Comparison of ENCODE assay signal across 20 cellular contexts in genomic region chr17:19485800-19486340, GRCh38. TPM values are rescaled to one million over a fixed set of nuclear protein-coding genes. Genes with fewer than 3 reads are reported as not detected.
A peak's percentile ranks its signal among the peaks of the same experiment; 100 is the strongest.
DNase-seq lines count a peak whose midpoint lies in the region; ATAC-seq, FAIRE-seq and TF ChIP-seq lines count a peak whose summit lies in the region.
"Had no signal": no experiment of that assay in that cellular context is flagged by ENCODE, and none has a peak within 500 bp of the region (broad histone marks: within the 10 kb centered on the region; RNA-seq: fewer than 3 reads in every experiment).

No MANE protein-coding gene starts in this region.

- no peaks in the 10 kb centered on the region for H3K79me1 ChIP-seq in H1 (ENCODE audit: low read depth, low read length)

- H3K4me2 ChIP-seq in mammary epithelial cell (ENCODE audit: insufficient read depth, low read depth, low read length) (no peak overlapping the region), H1 (ENCODE audit: insufficient read depth in 1 of 2, low read depth in 2 of 2, low read length in 2 of 2) (no peak overlapping the region)
- H3K4me2 ChIP-seq: BLaER1 had no signal

- DNase-seq in breast epithelium (ENCODE audit: low spot score in 2 of 2), result peak in 1 of 2 donors; percentile 12
- DNase-seq in mammary epithelial cell, result no peak
- DNase-seq in H1 (ENCODE audit: low read depth in 1 of 2, low spot score in 2 of 2), result no peak
- peak; percentile 37 for DNase-seq in sigmoid colon
- no peak for DNase-seq in uterus
- no peak for DNase-seq in NCI-H345 (lab: John Stamatoyannopoulos, UW)
- DNase-seq in Right ventricle myocardium superior, result no peak
- DNase-seq: 8988T; AML-193; Calu3; CD4-positive, CD25-positive, alpha-beta regulatory T cell; DMS 273 treated with DMSO at 0.1 percent for 48 hours; GM23248 had no signal

- TF ChIP-seq EP300 in H1 (IDR thresholded peaks at IDR 0.05; ENCODE audit: borderline replicate concordance in 1 of 2, low read depth in 2 of 2, low read length in 2 of 2), result no peak
- no peak for TF ChIP-seq EP300 in sigmoid colon (IDR thresholded peaks at IDR 0.05)

- H3K4me3 ChIP-seq in breast epithelium, result no peak overlapping the region
- no peak overlapping the region for H3K4me3 ChIP-seq in mammary epithelial cell (replicated peaks in 1 of 3; ENCODE audit: insufficient read depth in 1 of 3, low read depth in 2 of 3, low read length in 3 of 3)
- H3K4me3 ChIP-seq in H1 (ENCODE audit: extremely low read depth in 1 of 4, insufficient read depth in 2 of 4, low read depth in 3 of 4, low read length in 4 of 4), result no peak overlapping the region
- no peak overlapping the region for H3K4me3 ChIP-seq in sigmoid colon
- no peak overlapping the region for H3K4me3 ChIP-seq in uterus
- H3K4me3 ChIP-seq: BLaER1, GM23248, HAP-1 had no signal

- TF ChIP-seq RAD21 in H1 (IDR thresholded peaks at IDR 0.05 in 1 of 2, conservative IDR thresholded peaks at IDR 0.05 in 1 of 2; ENCODE audit: low read depth in 2 of 2, low read length in 2 of 2), result no peak

- dilution Hi-C loops in mammary epithelial cell (cut with HindIII; ENCODE audit: low sequenced_read_pairs), result no loop called here

- H2AK5ac ChIP-seq in H1 (ENCODE audit: low read depth, low read length), result 0 out of 2 replicates have a peak overlapping the region, but pooled peaks have one; percentile 39

- H3K36me3 ChIP-seq in breast epithelium, result no peaks in the 10 kb centered on the region
- H3K36me3 ChIP-seq in mammary epithelial cell (ENCODE audit: insufficient read depth, low read length), result no peaks in the 10 kb centered on the region
- H3K36me3 ChIP-seq in H1 (ENCODE audit: control insufficient read depth in 2 of 4, insufficient read depth in 4 of 4, low read length in 3 of 4), result no peaks in the 10 kb centered on the region
- no peaks in the 10 kb centered on the region for H3K36me3 ChIP-seq in sigmoid colon
- no peaks in the 10 kb centered on the region for H3K36me3 ChIP-seq in uterus
- H3K36me3 ChIP-seq: BLaER1, HAP-1 had no signal

- in situ Hi-C loops in mammary epithelial cell (cut with MboI; ENCODE audit: low sequenced_read_pairs in 2 of 2), result no loop called here

- peaks cover 0 to 13% of the 10 kb centered on the region in 2 donors for H3K4me1 ChIP-seq in breast epithelium
- peaks cover 22% of the 10 kb centered on the region for H3K4me1 ChIP-seq in mammary epithelial cell (ENCODE audit: insufficient read depth, low read length)
- H3K4me1 ChIP-seq in H1 (replicated peaks in 1 of 4; ENCODE audit: control insufficient read depth in 3 of 4, insufficient read depth in 4 of 4, low read length in 3 of 4), result peaks cover 0 to 17% (median 7%) of the 10 kb centered on the region in 4 experiments; a peak in 6 of 7 replicates
- peaks cover 0 to 45% (median 34%) of the 10 kb centered on the region in 4 donors for H3K4me1 ChIP-seq in sigmoid colon
- H3K4me1 ChIP-seq in uterus, result peaks cover 0 to 7% of the 10 kb centered on the region in 2 donors
- H3K4me1 ChIP-seq: BLaER1 had no signal

- intact Hi-C loops in breast epithelium (cut with DNase I; ENCODE audit: low total_unique reads) (no loop called here), mammary epithelial cell (cut with micrococcal nuclease) (no loop called here), sigmoid colon (cut with DNase I) (no loop called here), uterus (cut with DNase I; ENCODE audit: low total_unique reads) (no loop called here), Right ventricle myocardium superior (cut with DNase I) (no loop called here)

- no peak overlapping the region for H3K4ac ChIP-seq in H1 (replicated peaks; ENCODE audit: insufficient read length, low read depth, low read length)

- H3K18ac ChIP-seq in H1 (ENCODE audit: extremely low read depth, low read length), result peak overlapping the region; percentile 6

- H3K14ac ChIP-seq in H1 (ENCODE audit: insufficient read length), result peak overlapping the region; percentile 6

- no peaks in the 10 kb centered on the region for H3K23me2 ChIP-seq in H1 (ENCODE audit: low read depth, low read length)

- H2BK12ac ChIP-seq in H1 (ENCODE audit: low read depth, low read length), result 0 out of 2 replicates have a peak overlapping the region, but pooled peaks have one; percentile 39

- FAIRE-seq in H1 (lab: Jason Lieb, UNC), result no peak
- FAIRE-seq: G401.6, GM12892 had no signal

- H2BK20ac ChIP-seq in H1 (ENCODE audit: low read length), result peak overlapping the region; percentile 67

- H3K56ac ChIP-seq in H1 (replicated peaks; ENCODE audit: insufficient read length, low read depth, low read length), result no peak overlapping the region

- H3K27me3 ChIP-seq in breast epithelium, result no peaks in the 10 kb centered on the region
- H3K27me3 ChIP-seq in mammary epithelial cell (ENCODE audit: insufficient read depth, low read length), result no peaks in the 10 kb centered on the region
- no peaks in the 10 kb centered on the region for H3K27me3 ChIP-seq in H1 (replicated peaks in 1 of 4; ENCODE audit: control insufficient read depth in 3 of 4, extremely low read depth in 1 of 4, insufficient read depth in 3 of 4, low read length in 3 of 4)
- no peaks in the 10 kb centered on the region for H3K27me3 ChIP-seq in sigmoid colon
- no peaks in the 10 kb centered on the region for H3K27me3 ChIP-seq in uterus
- H3K27me3 ChIP-seq: BLaER1 had no signal

- no peak for TF ChIP-seq CTCF in breast epithelium (IDR thresholded peaks at IDR 0.05)
- no peak for TF ChIP-seq CTCF in mammary epithelial cell (conservative IDR thresholded peaks at IDR 0.05 in 1 of 2, IDR thresholded peaks at IDR 0.05 in 1 of 2; ENCODE audit: extremely low read depth in 1 of 2, insufficient read depth in 1 of 2, low read depth in 1 of 2, low read length in 2 of 2)
- TF ChIP-seq CTCF in H1 (IDR thresholded peaks at IDR 0.05; ENCODE audit: control extremely low read depth in 1 of 3, insufficient read depth in 1 of 3, low read depth in 1 of 3, low read length in 3 of 3), result no peak
- TF ChIP-seq CTCF in sigmoid colon (IDR thresholded peaks at IDR 0.05), result no peak
- TF ChIP-seq CTCF in uterus (IDR thresholded peaks at IDR 0.05), result no peak

- H2AFZ ChIP-seq in mammary epithelial cell (ENCODE audit: low read depth, low read length), result no peak overlapping the region
- no peak overlapping the region for H2AFZ ChIP-seq in H1 (ENCODE audit: low read length)
- H2AFZ ChIP-seq: GM23248 had no signal

- POLR2A ChIA-PET in H1 (lab: Charles Lee; ENCODE audit: partially characterized antibody), result interaction anchor here (0.6 kb wide), 2 partner anchors 14 to 27 kb away, joined by 3 read pairs; no protein-coding TSS in a partner anchor

- WGBS in mammary epithelial cell (ENCODE audit: low coverage, missing lambda C conversion rate), result 66% methylated on average over 3 of the region's 3 CpGs
- 73% methylated on average over 3 of the region's 3 CpGs; no CpG with 5 or more reads in 1 of the 2 experiments for WGBS in H1 (ENCODE audit: extremely low coverage in 1 of 2, insufficient coverage in 1 of 2, insufficient read length in 1 of 2, insufficient replicate concordance in 2 of 2, low coverage in 1 of 2, low lambda C conversion rate in 2 of 2, missing lambda C conversion rate in 1 of 2), 2 experiments
- WGBS in sigmoid colon, 2 donors, result 71 to 85% methylated on average over 3 of the region's 3 CpGs

- no peak overlapping the region for H3K23ac ChIP-seq in H1 (ENCODE audit: insufficient read length)

- no peaks in the 10 kb centered on the region for H3K9me3 ChIP-seq in breast epithelium
- no peaks in the 10 kb centered on the region for H3K9me3 ChIP-seq in mammary epithelial cell (replicated peaks; ENCODE audit: insufficient read depth, low read length)
- no peaks in the 10 kb centered on the region for H3K9me3 ChIP-seq in H1 (ENCODE audit: insufficient read depth in 2 of 2, low read depth in 1 of 2, low read length in 1 of 2)
- no peaks in the 10 kb centered on the region for H3K9me3 ChIP-seq in sigmoid colon
- H3K9me3 ChIP-seq in uterus, result no peaks in the 10 kb centered on the region
- H3K9me3 ChIP-seq: HAP-1 had no signal

- ATAC-seq in Right ventricle myocardium superior (ENCODE audit: poor library complexity) (no peak), GM19397 (IDR thresholded peaks at IDR 0.05; ENCODE audit: unreplicated experiment) (no peak)

- no TSS peak for BruUV-seq in mammary epithelial cell (replicated peaks; lab: Mats Ljungman, UMichigan)

- H3K79me2 ChIP-seq in mammary epithelial cell (ENCODE audit: insufficient read depth, low read length) (no peaks in the 10 kb centered on the region), H1 (ENCODE audit: control insufficient read depth in 1 of 2, insufficient read depth in 2 of 2, low read length in 2 of 2) (no peaks in the 10 kb centered on the region)

- H2BK120ac ChIP-seq in H1 (replicated peaks; ENCODE audit: low read depth, low read length), result no peak overlapping the region

- TF ChIP-seq POLR2A in breast epithelium (IDR thresholded peaks at IDR 0.05) (no peak), H1 (IDR thresholded peaks at IDR 0.05; ENCODE audit: control extremely low read depth in 1 of 2, low read depth in 2 of 2, low read length in 2 of 2) (no peak), sigmoid colon (IDR thresholded peaks at IDR 0.05) (no peak), uterus (IDR thresholded peaks at IDR 0.05) (no peak)

- no peak overlapping the region; the same call in 1 of the 2 replicates for H2BK5ac ChIP-seq in H1 (ENCODE audit: low read depth, low read length)

- CTCF ChIA-PET in mammary epithelial cell (lab: Charles Lee; ENCODE audit: low non-redundant PET), result interaction anchor here (0.8 kb wide), 1 partner anchor 160 kb away, joined by 3 read pairs; no protein-coding TSS in a partner anchor
- CTCF ChIA-PET in H1 (lab: Charles Lee; ENCODE audit: partially characterized antibody), result interaction anchor here (0.6 to 1.8 kb wide), 6 partner anchors 9 to 679 kb away, joined by 3 to 5 read pairs (median 3); no protein-coding TSS in a partner anchor

- H4K20me1 ChIP-seq in mammary epithelial cell (ENCODE audit: insufficient read depth, low read length) (no peaks in the 10 kb centered on the region), H1 (replicated peaks in 1 of 2; ENCODE audit: control insufficient read depth in 1 of 2, insufficient read depth in 2 of 2, low read length in 2 of 2) (no peaks in the 10 kb centered on the region)
- H4K20me1 ChIP-seq: BLaER1 had no signal

- peak overlapping the region; percentile 66 to 69 for H3K27ac ChIP-seq in breast epithelium
- no peak overlapping the region for H3K27ac ChIP-seq in mammary epithelial cell (ENCODE audit: insufficient read depth, low read depth, low read length)
- H3K27ac ChIP-seq in H1 (ENCODE audit: low read depth, low read length), result no peak overlapping the region
- peak overlapping the region in 1 of 4 donors; percentile 83 for H3K27ac ChIP-seq in sigmoid colon
- H3K27ac ChIP-seq in uterus, result peak overlapping the region; percentile 43 to 58
- H3K27ac ChIP-seq: BLaER1, GM23248 had no signal

- no peak overlapping the region for H4K8ac ChIP-seq in H1 (ENCODE audit: extremely low read depth, insufficient read depth, low read length)

- no peak overlapping the region for H4K5ac ChIP-seq in H1 (ENCODE audit: insufficient read length, low read depth, low read length)

- peak overlapping the region; percentile 92 for H4K91ac ChIP-seq in H1 (replicated peaks; ENCODE audit: insufficient read length, low read length)

- H3K9ac ChIP-seq in mammary epithelial cell (ENCODE audit: insufficient read depth, low read length) (no peak overlapping the region), H1 (replicated peaks in 1 of 4; ENCODE audit: extremely low read depth in 1 of 4, low read depth in 3 of 4, low read length in 3 of 4) (no peak overlapping the region)
- H3K9ac ChIP-seq: BLaER1, GM23248 had no signal

- H2BK15ac ChIP-seq in H1 (ENCODE audit: low read length), result no peak overlapping the region

RNA-seq across cellular contexts. Expression of gene SLC47A1, which starts 47.8 kb away (rescaled TPM):
- 10 to 100 TPM in 1 of 3 donors, 1 to 10 TPM in 2; 3.8 to 22.1 (median 8.8) TPM for total RNA-seq in breast epithelium
- 1 to 10 TPM in 1 of 2 donors, under 1 TPM in 1; 0.50 to 2.4 TPM for total RNA-seq in mammary epithelial cell
- polyA plus RNA-seq in mammary epithelial cell, result 0.37 TPM
- polyA minus RNA-seq in mammary epithelial cell, result not detected
- total RNA-seq in H1 (2021; fragmentation: NEBNext Ultra II Directional; extraction: Animal tissue kit (Norgen Biotek cat#: 25700)), result 1.5 and 2.2 TPM in 2 replicates
- 3.6 and 4.0 TPM in 2 replicates for polyA plus RNA-seq in H1 (2011; rRNA removed)
- polyA plus RNA-seq in H1 (2011; cell fraction: cytosol; rRNA removed), result 1.7 TPM
- 3.6 TPM for polyA plus RNA-seq in H1 (2011; cell fraction: nucleus; rRNA removed)
- 1.2 to 1.9 TPM (median 1.4 TPM) in 4 replicates for polyA plus RNA-seq in H1 (2012, experiment 1 of 2)
- 0.91 TPM for polyA plus RNA-seq in H1 (2012, experiment 2 of 2)
- 2.6 TPM for polyA plus RNA-seq in H1 (2013, experiment 1 of 2)
- 2.2 TPM for polyA plus RNA-seq in H1 (2013, experiment 2 of 2)
- 4.5 and 5.5 TPM in 2 replicates for polyA minus RNA-seq in H1 (2011; rRNA and poly(A)+ RNA removed)
- 3.0 TPM for polyA minus RNA-seq in H1 (2011; cell fraction: cytosol; rRNA and poly(A)+ RNA removed)
- polyA minus RNA-seq in H1 (2011; cell fraction: nucleus; rRNA and poly(A)+ RNA removed), result 0.60 TPM
- total RNA-seq in sigmoid colon, result 1 to 10 TPM in 2 of 4 donors, under 1 TPM in 2; 0.82 to 8.2 (median 2.5) TPM
- 1 to 10 TPM in 2 of 3 donors, under 1 TPM in 1; 0.82 to 3.7 (median 1.2) TPM for polyA plus RNA-seq in sigmoid colon
- total RNA-seq in uterus, result 10 to 100 TPM in 3 of 4 donors, 1 to 10 TPM in 1; 6.2 to 28.5 (median 18.4) TPM
- 3.7 TPM for total RNA-seq in Right ventricle myocardium superior
- total RNA-seq: Calu3; CD4-positive, CD25-positive, alpha-beta regulatory T cell; Daoy; HT1080 had no signal

Comparison
In these comparisons a context has a peak if more than half of its experiments do, and no peak if none do; other contexts are left out.
1. H3K27ac ChIP-seq: peak in breast epithelium (2 of 2) and uterus (2 of 2); none in mammary epithelial cell (single experiment) and H1 (single experiment).